ENCODE assay signal across 8 cellular contexts in the genomic region with DNA sequence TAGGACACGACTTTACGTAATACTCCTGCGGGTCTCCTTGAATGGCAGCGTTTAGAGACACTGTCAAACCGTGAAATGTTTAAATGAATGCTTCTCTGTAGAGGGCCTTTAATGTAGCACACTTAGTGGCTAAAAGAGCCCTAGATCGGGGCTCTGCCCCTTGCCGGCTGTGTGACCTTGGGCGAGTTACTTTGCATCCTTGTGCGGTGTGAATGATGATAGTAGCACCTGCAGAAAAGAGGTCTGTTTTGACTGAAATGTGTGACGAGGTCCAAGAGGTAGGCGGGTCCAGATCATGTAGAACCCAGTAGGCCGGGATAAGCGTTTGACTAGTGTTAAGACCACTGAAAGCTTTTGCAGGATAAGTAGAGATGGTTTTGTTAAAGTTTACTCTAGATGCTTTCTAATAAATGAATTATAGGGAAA. TPM values are rescaled to one million over a fixed set of nuclear protein-coding genes. Genes with fewer than 3 reads are reported as not detected.
DNase-seq lines count a peak whose midpoint lies in the region; ATAC-seq lines count a peak whose summit lies in the region.

No MANE protein-coding gene starts in this region.

- H3K9me3 ChIP-seq in effector memory CD4-positive, alpha-beta T cell (ENCODE audit: control insufficient read depth, low read length) = no peaks in the 10 kb centered on the region
- no peaks in the 10 kb centered on the region for H3K9me3 ChIP-seq in muscle layer of duodenum (ENCODE audit: control insufficient read depth in 1 of 2, low read length in 2 of 2)

- H3K27me3 Mint-ChIP-seq in activated naive CD4-positive, alpha-beta T cell treated with anti-CD3 and anti-CD28 coated beads for 36 hours (ENCODE audit: low read depth) = no peaks in the 10 kb centered on the region

- peak; percentile 61 for DNase-seq in activated naive CD4-positive, alpha-beta T cell treated with anti-CD3 and anti-CD28 coated beads for 36 hours
- DNase-seq in activated naive CD4-positive, alpha-beta T cell treated with Interleukin-2 at 50 U/mL for 16 hours = no peak
- DNase-seq in NCI-H748 (lab: John Stamatoyannopoulos, UW; ENCODE audit: unreplicated experiment) = peak; percentile 49
- no peak for DNase-seq in effector memory CD4-positive, alpha-beta T cell
- no peak for DNase-seq in CD1c-positive myeloid dendritic cell (ENCODE audit: extremely low spot score)
- no peak for DNase-seq in ecto neural progenitor cell (ENCODE audit: low spot score)

- H3K4me3 Mint-ChIP-seq in activated naive CD4-positive, alpha-beta T cell treated with anti-CD3 and anti-CD28 coated beads for 36 hours = peak overlapping the region; percentile 99

- H3K27me3 ChIP-seq in effector memory CD4-positive, alpha-beta T cell (replicated peaks; ENCODE audit: control insufficient read depth, insufficient read depth, low read length, poor library complexity, severe bottlenecking) = no peaks in the 10 kb centered on the region
- no peaks in the 10 kb centered on the region for H3K27me3 ChIP-seq in muscle layer of duodenum (ENCODE audit: low read depth, low read length)

- H3K27ac Mint-ChIP-seq in activated naive CD4-positive, alpha-beta T cell treated with anti-CD3 and anti-CD28 coated beads for 36 hours = peak overlapping the region; percentile 98

- H3K27ac ChIP-seq in effector memory CD4-positive, alpha-beta T cell (ENCODE audit: insufficient read depth, low read length, poor library complexity, severe bottlenecking) = peak overlapping the region; percentile 89
- peak overlapping the region; percentile 90 for H3K27ac ChIP-seq in muscle layer of duodenum (ENCODE audit: low read length)

- peak; percentile 32 for ATAC-seq in HG02678 (IDR thresholded peaks at IDR 0.05; ENCODE audit: unreplicated experiment)

- peaks cover 12% of the 10 kb centered on the region for H3K36me3 ChIP-seq in effector memory CD4-positive, alpha-beta T cell (ENCODE audit: control insufficient read depth, insufficient read depth, low read length)
- peaks cover 10% of the 10 kb centered on the region in 2 donors for H3K36me3 ChIP-seq in muscle layer of duodenum (ENCODE audit: control insufficient read depth in 1 of 2, insufficient read depth in 2 of 2, low read length in 2 of 2)

- H3K36me3 Mint-ChIP-seq in activated naive CD4-positive, alpha-beta T cell treated with anti-CD3 and anti-CD28 coated beads for 36 hours (ENCODE audit: low read depth) = peaks cover 27% of the 10 kb centered on the region

- intact Hi-C loops in activated naive CD4-positive, alpha-beta T cell treated with anti-CD3 and anti-CD28 coated beads for 36 hours (cut with micrococcal nuclease) = loop anchor here (1.0 to 10.0 kb wide), 9 partner anchors 44 to 1188 kb away; a partner anchor contains a TSS

- H3K9me3 Mint-ChIP-seq in activated naive CD4-positive, alpha-beta T cell treated with anti-CD3 and anti-CD28 coated beads for 36 hours = no peaks in the 10 kb centered on the region

- H3K4me1 ChIP-seq in effector memory CD4-positive, alpha-beta T cell (ENCODE audit: control insufficient read depth, insufficient read depth, low read length, poor library complexity, severe bottlenecking) = peaks cover 22% of the 10 kb centered on the region
- H3K4me1 ChIP-seq in muscle layer of duodenum (ENCODE audit: control insufficient read depth in 1 of 2, insufficient read depth in 2 of 2, low read length in 2 of 2) = peaks cover 0 to 26% of the 10 kb centered on the region in 2 donors

- CTCF ChIA-PET in activated naive CD4-positive, alpha-beta T cell treated with anti-CD3 and anti-CD28 coated beads for 36 hours (lab: Charles Lee) = interaction anchor here (0.7 to 1.0 kb wide), 2 partner anchors 43 to 45 kb away, joined by 3 to 4 read pairs; a partner anchor contains a TSS

- H3K4me1 Mint-ChIP-seq in activated naive CD4-positive, alpha-beta T cell treated with anti-CD3 and anti-CD28 coated beads for 36 hours (ENCODE audit: low read depth) = peaks cover 43% of the 10 kb centered on the region

- H3K4me3 ChIP-seq in effector memory CD4-positive, alpha-beta T cell (ENCODE audit: insufficient read depth, low read depth, low read length, poor library complexity, severe bottlenecking) = peak overlapping the region; percentile 88
- peak overlapping the region; percentile 95 to 99 for H3K4me3 ChIP-seq in muscle layer of duodenum (ENCODE audit: low read depth in 1 of 2, low read length in 2 of 2)

RNA-seq across cellular contexts. Expression of a gene that starts 0.9 kb away (rescaled TPM):
- 10 to 100 TPM; 19.4 to 22.6 TPM for total RNA-seq in activated naive CD4-positive, alpha-beta T cell treated with anti-CD3 and anti-CD28 coated beads for 36 hours

RNA-seq across cellular contexts. Expression of a gene that starts 43.5 kb away (rescaled TPM):
- 10 to 100 TPM; 15.1 to 16.3 TPM for total RNA-seq in activated naive CD4-positive, alpha-beta T cell treated with anti-CD3 and anti-CD28 coated beads for 36 hours

RNA-seq across cellular contexts. Expression of a gene that starts 43.7 kb away (rescaled TPM):
- total RNA-seq in activated naive CD4-positive, alpha-beta T cell treated with anti-CD3 and anti-CD28 coated beads for 36 hours = 100 to 1,000 TPM; 442 to 482 TPM

Comparison
In these comparisons a context has a peak if more than half of its experiments do, and no peak if none do; other contexts are left out.
1. DNase-seq: peak in activated naive CD4-positive, alpha-beta T cell treated with anti-CD3 and anti-CD28 coated beads for 36 hours (single experiment) and NCI-H748 (single experiment); none in activated naive CD4-positive, alpha-beta T cell treated with Interleukin-2 at 50 U/mL for 16 hours (single experiment), effector memory CD4-positive, alpha-beta T cell (0 of 3), CD1c-positive myeloid dendritic cell (single experiment) and ecto neural progenitor cell (single experiment).